Comparison of ENCODE assay signal across 1 cellular context in the genomic region with DNA sequence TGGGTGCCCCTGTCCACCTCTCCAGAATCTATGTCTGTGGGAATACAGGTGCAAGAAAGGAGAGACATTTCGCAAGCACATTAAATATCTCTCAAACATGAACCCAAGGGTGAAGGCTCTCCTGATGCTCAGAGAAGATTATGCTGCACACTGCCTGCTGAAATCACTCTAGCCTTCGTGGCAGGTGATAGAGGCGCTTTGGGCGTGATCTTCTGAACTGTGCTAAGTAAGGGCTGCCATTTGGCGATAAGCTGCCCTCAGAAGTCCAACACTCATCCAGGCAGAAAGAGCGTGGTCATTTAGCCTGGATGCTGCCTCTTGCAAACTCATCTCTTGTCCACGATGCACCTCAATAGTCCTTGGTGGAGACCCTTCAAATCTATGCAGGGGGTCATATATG.
A peak's percentile ranks its signal among the peaks of the same experiment; 100 is the strongest.
TF ChIP-seq lines count a peak whose summit lies in the region.

No MANE protein-coding gene starts in this region.

TF ChIP-seq in K562, 482 proteins besides CTCF, POLR2A, EP300 and RAD21 (continued from another document and continues in another):
- TF ChIP-seq, protein P1, sequence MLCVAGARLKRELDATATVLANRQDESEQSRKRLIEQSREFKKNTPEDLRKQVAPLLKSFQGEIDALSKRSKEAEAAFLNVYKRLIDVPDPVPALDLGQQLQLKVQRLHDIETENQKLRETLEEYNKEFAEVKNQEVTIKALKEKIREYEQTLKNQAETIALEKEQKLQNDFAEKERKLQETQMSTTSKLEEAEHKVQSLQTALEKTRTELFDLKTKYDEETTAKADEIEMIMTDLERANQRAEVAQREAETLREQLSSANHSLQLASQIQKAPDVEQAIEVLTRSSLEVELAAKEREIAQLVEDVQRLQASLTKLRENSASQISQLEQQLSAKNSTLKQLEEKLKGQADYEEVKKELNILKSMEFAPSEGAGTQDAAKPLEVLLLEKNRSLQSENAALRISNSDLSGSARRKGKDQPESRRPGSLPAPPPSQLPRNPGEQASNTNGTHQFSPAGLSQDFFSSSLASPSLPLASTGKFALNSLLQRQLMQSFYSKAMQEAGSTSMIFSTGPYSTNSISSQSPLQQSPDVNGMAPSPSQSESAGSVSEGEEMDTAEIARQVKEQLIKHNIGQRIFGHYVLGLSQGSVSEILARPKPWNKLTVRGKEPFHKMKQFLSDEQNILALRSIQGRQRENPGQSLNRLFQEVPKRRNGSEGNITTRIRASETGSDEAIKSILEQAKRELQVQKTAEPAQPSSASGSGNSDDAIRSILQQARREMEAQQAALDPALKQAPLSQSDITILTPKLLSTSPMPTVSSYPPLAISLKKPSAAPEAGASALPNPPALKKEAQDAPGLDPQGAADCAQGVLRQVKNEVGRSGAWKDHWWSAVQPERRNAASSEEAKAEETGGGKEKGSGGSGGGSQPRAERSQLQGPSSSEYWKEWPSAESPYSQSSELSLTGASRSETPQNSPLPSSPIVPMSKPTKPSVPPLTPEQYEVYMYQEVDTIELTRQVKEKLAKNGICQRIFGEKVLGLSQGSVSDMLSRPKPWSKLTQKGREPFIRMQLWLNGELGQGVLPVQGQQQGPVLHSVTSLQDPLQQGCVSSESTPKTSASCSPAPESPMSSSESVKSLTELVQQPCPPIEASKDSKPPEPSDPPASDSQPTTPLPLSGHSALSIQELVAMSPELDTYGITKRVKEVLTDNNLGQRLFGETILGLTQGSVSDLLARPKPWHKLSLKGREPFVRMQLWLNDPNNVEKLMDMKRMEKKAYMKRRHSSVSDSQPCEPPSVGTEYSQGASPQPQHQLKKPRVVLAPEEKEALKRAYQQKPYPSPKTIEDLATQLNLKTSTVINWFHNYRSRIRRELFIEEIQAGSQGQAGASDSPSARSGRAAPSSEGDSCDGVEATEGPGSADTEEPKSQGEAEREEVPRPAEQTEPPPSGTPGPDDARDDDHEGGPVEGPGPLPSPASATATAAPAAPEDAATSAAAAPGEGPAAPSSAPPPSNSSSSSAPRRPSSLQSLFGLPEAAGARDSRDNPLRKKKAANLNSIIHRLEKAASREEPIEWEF (CRISPR knock-in tag; IDR thresholded peaks at IDR 0.05), result peak; percentile 59; the same call in 1 of the 2 replicates
- no peak for TF ChIP-seq TEAD2 (tag; IDR thresholded peaks at IDR 0.05)
- TF ChIP-seq, protein P2, sequence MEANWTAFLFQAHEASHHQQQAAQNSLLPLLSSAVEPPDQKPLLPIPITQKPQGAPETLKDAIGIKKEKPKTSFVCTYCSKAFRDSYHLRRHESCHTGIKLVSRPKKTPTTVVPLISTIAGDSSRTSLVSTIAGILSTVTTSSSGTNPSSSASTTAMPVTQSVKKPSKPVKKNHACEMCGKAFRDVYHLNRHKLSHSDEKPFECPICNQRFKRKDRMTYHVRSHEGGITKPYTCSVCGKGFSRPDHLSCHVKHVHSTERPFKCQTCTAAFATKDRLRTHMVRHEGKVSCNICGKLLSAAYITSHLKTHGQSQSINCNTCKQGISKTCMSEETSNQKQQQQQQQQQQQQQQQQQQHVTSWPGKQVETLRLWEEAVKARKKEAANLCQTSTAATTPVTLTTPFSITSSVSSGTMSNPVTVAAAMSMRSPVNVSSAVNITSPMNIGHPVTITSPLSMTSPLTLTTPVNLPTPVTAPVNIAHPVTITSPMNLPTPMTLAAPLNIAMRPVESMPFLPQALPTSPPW (CRISPR knock-in tag; IDR thresholded peaks at IDR 0.05), result no peak
- no peak for TF ChIP-seq ZNF699 (CRISPR knock-in tag; IDR thresholded peaks at IDR 0.05; ENCODE audit: insufficient replicate concordance)
- TF ChIP-seq POLR2B (IDR thresholded peaks at IDR 0.05; ENCODE audit: low read depth, partially characterized antibody), result no peak
- peak; percentile 63 for TF ChIP-seq MEIS2 (IDR thresholded peaks at IDR 0.05; ENCODE audit: partially characterized antibody)
- TF ChIP-seq, protein P3, sequence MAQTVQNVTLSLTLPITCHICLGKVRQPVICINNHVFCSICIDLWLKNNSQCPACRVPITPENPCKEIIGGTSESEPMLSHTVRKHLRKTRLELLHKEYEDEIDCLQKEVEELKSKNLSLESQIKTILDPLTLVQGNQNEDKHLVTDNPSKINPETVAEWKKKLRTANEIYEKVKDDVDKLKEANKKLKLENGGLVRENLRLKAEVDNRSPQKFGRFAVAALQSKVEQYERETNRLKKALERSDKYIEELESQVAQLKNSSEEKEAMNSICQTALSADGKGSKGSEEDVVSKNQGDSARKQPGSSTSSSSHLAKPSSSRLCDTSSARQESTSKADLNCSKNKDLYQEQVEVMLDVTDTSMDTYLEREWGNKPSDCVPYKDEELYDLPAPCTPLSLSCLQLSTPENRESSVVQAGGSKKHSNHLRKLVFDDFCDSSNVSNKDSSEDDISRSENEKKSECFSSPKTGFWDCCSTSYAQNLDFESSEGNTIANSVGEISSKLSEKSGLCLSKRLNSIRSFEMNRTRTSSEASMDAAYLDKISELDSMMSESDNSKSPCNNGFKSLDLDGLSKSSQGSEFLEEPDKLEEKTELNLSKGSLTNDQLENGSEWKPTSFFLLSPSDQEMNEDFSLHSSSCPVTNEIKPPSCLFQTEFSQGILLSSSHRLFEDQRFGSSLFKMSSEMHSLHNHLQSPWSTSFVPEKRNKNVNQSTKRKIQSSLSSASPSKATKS (CRISPR knock-in tag; IDR thresholded peaks at IDR 0.05), result no peak
- no peak for TF ChIP-seq ZNF583 (CRISPR knock-in tag; IDR thresholded peaks at IDR 0.05)
- no peak for TF ChIP-seq ELF2 (CRISPR knock-in tag; IDR thresholded peaks at IDR 0.05)
- peak; percentile 53; the same call in 1 of the 2 replicates for TF ChIP-seq LEF1 (IDR thresholded peaks at IDR 0.05)
- TF ChIP-seq, protein P4, sequence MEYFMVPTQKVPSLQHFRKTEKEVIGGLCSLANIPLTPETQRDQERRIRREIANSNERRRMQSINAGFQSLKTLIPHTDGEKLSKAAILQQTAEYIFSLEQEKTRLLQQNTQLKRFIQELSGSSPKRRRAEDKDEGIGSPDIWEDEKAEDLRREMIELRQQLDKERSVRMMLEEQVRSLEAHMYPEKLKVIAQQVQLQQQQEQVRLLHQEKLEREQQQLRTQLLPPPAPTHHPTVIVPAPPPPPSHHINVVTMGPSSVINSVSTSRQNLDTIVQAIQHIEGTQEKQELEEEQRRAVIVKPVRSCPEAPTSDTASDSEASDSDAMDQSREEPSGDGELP (CRISPR knock-in tag; IDR thresholded peaks at IDR 0.05; ENCODE audit: borderline replicate concordance), result peak; percentile 60; the same call in 1 of the 2 replicates
- TF ChIP-seq, protein P5, sequence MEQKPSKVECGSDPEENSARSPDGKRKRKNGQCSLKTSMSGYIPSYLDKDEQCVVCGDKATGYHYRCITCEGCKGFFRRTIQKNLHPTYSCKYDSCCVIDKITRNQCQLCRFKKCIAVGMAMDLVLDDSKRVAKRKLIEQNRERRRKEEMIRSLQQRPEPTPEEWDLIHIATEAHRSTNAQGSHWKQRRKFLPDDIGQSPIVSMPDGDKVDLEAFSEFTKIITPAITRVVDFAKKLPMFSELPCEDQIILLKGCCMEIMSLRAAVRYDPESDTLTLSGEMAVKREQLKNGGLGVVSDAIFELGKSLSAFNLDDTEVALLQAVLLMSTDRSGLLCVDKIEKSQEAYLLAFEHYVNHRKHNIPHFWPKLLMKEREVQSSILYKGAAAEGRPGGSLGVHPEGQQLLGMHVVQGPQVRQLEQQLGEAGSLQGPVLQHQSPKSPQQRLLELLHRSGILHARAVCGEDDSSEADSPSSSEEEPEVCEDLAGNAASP (IDR thresholded peaks at IDR 0.05), result no peak
- TF ChIP-seq DDX20 (tag; IDR thresholded peaks at IDR 0.05; ENCODE audit: low read depth), result no peak
- no peak for TF ChIP-seq SMARCB1 (IDR thresholded peaks at IDR 0.05; ENCODE audit: insufficient read length, low read depth)
- no peak for TF ChIP-seq HNRNPUL1 (IDR thresholded peaks at IDR 0.05; ENCODE audit: low read length)
- no peak for TF ChIP-seq ZNF184 (CRISPR knock-in tag; IDR thresholded peaks at IDR 0.05)
- TF ChIP-seq, protein P6, sequence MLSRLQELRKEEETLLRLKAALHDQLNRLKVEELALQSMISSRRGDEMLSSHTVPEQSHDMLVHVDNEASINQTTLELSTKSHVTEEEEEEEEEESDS (CRISPR knock-in tag; IDR thresholded peaks at IDR 0.05), result no peak
- TF ChIP-seq, protein P7, sequence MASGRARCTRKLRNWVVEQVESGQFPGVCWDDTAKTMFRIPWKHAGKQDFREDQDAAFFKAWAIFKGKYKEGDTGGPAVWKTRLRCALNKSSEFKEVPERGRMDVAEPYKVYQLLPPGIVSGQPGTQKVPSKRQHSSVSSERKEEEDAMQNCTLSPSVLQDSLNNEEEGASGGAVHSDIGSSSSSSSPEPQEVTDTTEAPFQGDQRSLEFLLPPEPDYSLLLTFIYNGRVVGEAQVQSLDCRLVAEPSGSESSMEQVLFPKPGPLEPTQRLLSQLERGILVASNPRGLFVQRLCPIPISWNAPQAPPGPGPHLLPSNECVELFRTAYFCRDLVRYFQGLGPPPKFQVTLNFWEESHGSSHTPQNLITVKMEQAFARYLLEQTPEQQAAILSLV (tag; IDR thresholded peaks at IDR 0.05), result no peak
- TF ChIP-seq, protein P8, sequence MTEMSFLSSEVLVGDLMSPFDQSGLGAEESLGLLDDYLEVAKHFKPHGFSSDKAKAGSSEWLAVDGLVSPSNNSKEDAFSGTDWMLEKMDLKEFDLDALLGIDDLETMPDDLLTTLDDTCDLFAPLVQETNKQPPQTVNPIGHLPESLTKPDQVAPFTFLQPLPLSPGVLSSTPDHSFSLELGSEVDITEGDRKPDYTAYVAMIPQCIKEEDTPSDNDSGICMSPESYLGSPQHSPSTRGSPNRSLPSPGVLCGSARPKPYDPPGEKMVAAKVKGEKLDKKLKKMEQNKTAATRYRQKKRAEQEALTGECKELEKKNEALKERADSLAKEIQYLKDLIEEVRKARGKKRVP (CRISPR knock-in tag; IDR thresholded peaks at IDR 0.05), result no peak
- TF ChIP-seq TARDBP (IDR thresholded peaks at IDR 0.05), result peak; percentile 27; the same call in 1 of the 2 replicates
- TF ChIP-seq NEUROD1 (IDR thresholded peaks at IDR 0.05; ENCODE audit: borderline replicate concordance, low read depth, low read length, partially characterized antibody), result no peak
- TF ChIP-seq SRSF1 (IDR thresholded peaks at IDR 0.05; ENCODE audit: low read depth, low read length), result no peak
- no peak for TF ChIP-seq ZBTB7A (IDR thresholded peaks at IDR 0.05; ENCODE audit: borderline replicate concordance, control insufficient read depth, low read depth, low read length)
- no peak for TF ChIP-seq ZBED1 (IDR thresholded peaks at IDR 0.05)
- TF ChIP-seq, protein P9, sequence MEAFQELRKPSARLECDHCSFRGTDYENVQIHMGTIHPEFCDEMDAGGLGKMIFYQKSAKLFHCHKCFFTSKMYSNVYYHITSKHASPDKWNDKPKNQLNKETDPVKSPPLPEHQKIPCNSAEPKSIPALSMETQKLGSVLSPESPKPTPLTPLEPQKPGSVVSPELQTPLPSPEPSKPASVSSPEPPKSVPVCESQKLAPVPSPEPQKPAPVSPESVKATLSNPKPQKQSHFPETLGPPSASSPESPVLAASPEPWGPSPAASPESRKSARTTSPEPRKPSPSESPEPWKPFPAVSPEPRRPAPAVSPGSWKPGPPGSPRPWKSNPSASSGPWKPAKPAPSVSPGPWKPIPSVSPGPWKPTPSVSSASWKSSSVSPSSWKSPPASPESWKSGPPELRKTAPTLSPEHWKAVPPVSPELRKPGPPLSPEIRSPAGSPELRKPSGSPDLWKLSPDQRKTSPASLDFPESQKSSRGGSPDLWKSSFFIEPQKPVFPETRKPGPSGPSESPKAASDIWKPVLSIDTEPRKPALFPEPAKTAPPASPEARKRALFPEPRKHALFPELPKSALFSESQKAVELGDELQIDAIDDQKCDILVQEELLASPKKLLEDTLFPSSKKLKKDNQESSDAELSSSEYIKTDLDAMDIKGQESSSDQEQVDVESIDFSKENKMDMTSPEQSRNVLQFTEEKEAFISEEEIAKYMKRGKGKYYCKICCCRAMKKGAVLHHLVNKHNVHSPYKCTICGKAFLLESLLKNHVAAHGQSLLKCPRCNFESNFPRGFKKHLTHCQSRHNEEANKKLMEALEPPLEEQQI (IDR thresholded peaks at IDR 0.05), result peak; percentile 71; the same call in 1 of the 2 replicates
- TF ChIP-seq, protein P10, sequence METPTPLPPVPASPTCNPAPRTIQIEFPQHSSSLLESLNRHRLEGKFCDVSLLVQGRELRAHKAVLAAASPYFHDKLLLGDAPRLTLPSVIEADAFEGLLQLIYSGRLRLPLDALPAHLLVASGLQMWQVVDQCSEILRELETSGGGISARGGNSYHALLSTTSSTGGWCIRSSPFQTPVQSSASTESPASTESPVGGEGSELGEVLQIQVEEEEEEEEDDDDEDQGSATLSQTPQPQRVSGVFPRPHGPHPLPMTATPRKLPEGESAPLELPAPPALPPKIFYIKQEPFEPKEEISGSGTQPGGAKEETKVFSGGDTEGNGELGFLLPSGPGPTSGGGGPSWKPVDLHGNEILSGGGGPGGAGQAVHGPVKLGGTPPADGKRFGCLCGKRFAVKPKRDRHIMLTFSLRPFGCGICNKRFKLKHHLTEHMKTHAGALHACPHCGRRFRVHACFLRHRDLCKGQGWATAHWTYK (CRISPR knock-in tag; IDR thresholded peaks at IDR 0.05), result no peak
- no peak for TF ChIP-seq ZC3H4 (CRISPR knock-in tag; IDR thresholded peaks at IDR 0.05; ENCODE audit: borderline replicate concordance)
- no peak for TF ChIP-seq ZFP30 (CRISPR knock-in tag; IDR thresholded peaks at IDR 0.05; ENCODE audit: borderline replicate concordance)
- TF ChIP-seq TAL1 (IDR thresholded peaks at IDR 0.05), result peak; percentile 96
- no peak for TF ChIP-seq LCOR (CRISPR knock-in tag; IDR thresholded peaks at IDR 0.05)
- TF ChIP-seq, protein P11, sequence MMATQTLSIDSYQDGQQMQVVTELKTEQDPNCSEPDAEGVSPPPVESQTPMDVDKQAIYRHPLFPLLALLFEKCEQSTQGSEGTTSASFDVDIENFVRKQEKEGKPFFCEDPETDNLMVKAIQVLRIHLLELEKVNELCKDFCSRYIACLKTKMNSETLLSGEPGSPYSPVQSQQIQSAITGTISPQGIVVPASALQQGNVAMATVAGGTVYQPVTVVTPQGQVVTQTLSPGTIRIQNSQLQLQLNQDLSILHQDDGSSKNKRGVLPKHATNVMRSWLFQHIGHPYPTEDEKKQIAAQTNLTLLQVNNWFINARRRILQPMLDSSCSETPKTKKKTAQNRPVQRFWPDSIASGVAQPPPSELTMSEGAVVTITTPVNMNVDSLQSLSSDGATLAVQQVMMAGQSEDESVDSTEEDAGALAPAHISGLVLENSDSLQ (IDR thresholded peaks at IDR 0.05), result peak; percentile 27; the same call in 1 of the 2 replicates
- TF ChIP-seq, protein P12, sequence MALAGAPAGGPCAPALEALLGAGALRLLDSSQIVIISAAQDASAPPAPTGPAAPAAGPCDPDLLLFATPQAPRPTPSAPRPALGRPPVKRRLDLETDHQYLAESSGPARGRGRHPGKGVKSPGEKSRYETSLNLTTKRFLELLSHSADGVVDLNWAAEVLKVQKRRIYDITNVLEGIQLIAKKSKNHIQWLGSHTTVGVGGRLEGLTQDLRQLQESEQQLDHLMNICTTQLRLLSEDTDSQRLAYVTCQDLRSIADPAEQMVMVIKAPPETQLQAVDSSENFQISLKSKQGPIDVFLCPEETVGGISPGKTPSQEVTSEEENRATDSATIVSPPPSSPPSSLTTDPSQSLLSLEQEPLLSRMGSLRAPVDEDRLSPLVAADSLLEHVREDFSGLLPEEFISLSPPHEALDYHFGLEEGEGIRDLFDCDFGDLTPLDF (CRISPR knock-in tag; IDR thresholded peaks at IDR 0.05), result no peak
- no peak for TF ChIP-seq GATAD2A (IDR thresholded peaks at IDR 0.05)
- TF ChIP-seq ARNT (IDR thresholded peaks at IDR 0.05), result peak; percentile 29 to 88; a peak in 3 of 4 replicates
- TF ChIP-seq SRSF7 (optimal IDR thresholded peaks at IDR 0.05; ENCODE audit: low read depth, low read length), result no peak
- no peak for TF ChIP-seq CHD4 (IDR thresholded peaks at IDR 0.05; ENCODE audit: insufficient read depth, insufficient replicate concordance, low read depth, low read length, poor library complexity, severe bottlenecking)
- TF ChIP-seq NR2C1 (IDR thresholded peaks at IDR 0.05), result 0 out of 2 replicates have a peak, but pooled peaks have one; percentile 30
- 0 out of 2 replicates have a peak, but pooled peaks have one; percentile 13 for TF ChIP-seq NR2C1 (tag; IDR thresholded peaks at IDR 0.05)
- TF ChIP-seq KHSRP (IDR thresholded peaks at IDR 0.05), result peak; percentile 52; the same call in 1 of the 2 replicates
- TF ChIP-seq ZFP1 (CRISPR knock-in tag; IDR thresholded peaks at IDR 0.05), result no peak
